2 cellular contexts compared by ENCODE assay signal in genomic region chr12:62866451-62867082, GRCh38.
A peak's percentile ranks its signal among the peaks of the same experiment; 100 is the strongest.
TF ChIP-seq lines count a peak whose summit lies in the region.

No MANE protein-coding gene starts in this region.

TF ChIP-seq in GM23338, 12 proteins besides CTCF, POLR2A, EP300 and RAD21 (continued from another document):
- TF ChIP-seq ETS1 (IDR thresholded peaks at IDR 0.05) (no peak), ZNF462 (CRISPR knock-in tag; IDR thresholded peaks at IDR 0.05) (no peak), EZH2 (IDR thresholded peaks at IDR 0.05; ENCODE audit: low read depth, unreplicated experiment) (no peak), REST (IDR thresholded peaks at IDR 0.05; ENCODE audit: unreplicated experiment) (no peak), STAT1 (IDR thresholded peaks at IDR 0.05; ENCODE audit: unreplicated experiment) (no peak), ZNF114 (CRISPR knock-in tag; IDR thresholded peaks at IDR 0.05) (no peak)
TF ChIP-seq in GM23338: peak in this region for 0.

TF ChIP-seq in SK-N-SH, 30 proteins besides CTCF, POLR2A, EP300 and RAD21 (continued from another document):
- TF ChIP-seq PBX3 (IDR thresholded peaks at IDR 0.05) (no peak), TEAD4 (IDR thresholded peaks at IDR 0.05; ENCODE audit: borderline replicate concordance, insufficient read depth) (0 out of 2 replicates have a peak, but pooled peaks have one; percentile 18), JUND (IDR thresholded peaks at IDR 0.05) (no peak)
